ENCODE assay signal across 8 cellular contexts in genomic region chr11:61814958-61815789, GRCh38. TPM values are rescaled to one million over a fixed set of nuclear protein-coding genes. Genes with fewer than 3 reads are reported as not detected.
A peak's percentile ranks its signal among the peaks of the same experiment; 100 is the strongest.
DNase-seq lines count a peak whose midpoint lies in the region; ATAC-seq, FAIRE-seq and TF ChIP-seq lines count a peak whose summit lies in the region.

No MANE protein-coding gene starts in this region.

- peaks cover 23% of the 10 kb centered on the region for H3K4me1 ChIP-seq in Loucy (ENCODE audit: insufficient read depth, low read length, poor library complexity, severe bottlenecking)
- peaks cover 0 to 14% of the 10 kb centered on the region in 2 donors for H3K4me1 ChIP-seq in right atrium auricular region

- peak overlapping the region; percentile 99 for H3K4me2 ChIP-seq in Loucy (ENCODE audit: low read depth, low read length, poor library complexity, severe bottlenecking)

- peak overlapping the region; percentile 96 to 99 for H3K27ac ChIP-seq in right atrium auricular region

- peaks cover 36% of the 10 kb centered on the region; the same call in 1 of the 2 replicates for H3K36me3 ChIP-seq in Loucy (ENCODE audit: insufficient read depth, low read length)
- H3K36me3 ChIP-seq in right atrium auricular region = peaks cover 23% of the 10 kb centered on the region

- 0 out of 2 replicates have a peak, but pooled peaks cover 9% of the 10 kb centered on the region for H3F3A ChIP-seq in Loucy (ENCODE audit: low read depth)

- TF ChIP-seq CTCF in Loucy (conservative IDR thresholded peaks at IDR 0.05; ENCODE audit: low read length) (no peak), right atrium auricular region (IDR thresholded peaks at IDR 0.05) (no peak)

- peak; percentile 92 for TF ChIP-seq POLR2A in H54 (IDR thresholded peaks at IDR 0.05; ENCODE audit: low read depth, low read length)

- H3K9me2 ChIP-seq in Loucy (replicated peaks; ENCODE audit: low read depth, low read length) = no peaks in the 10 kb centered on the region

- peak; percentile 99 for DNase-seq in GM03348 (ENCODE audit: low spot score)
- DNase-seq in H54 (ENCODE audit: insufficient read length, low spot score) = peak; percentile 97
- DNase-seq in SHP77 treated with DMSO at 0.1 percent for 48 hours (lab: John Stamatoyannopoulos, UW) = peak; percentile 92
- peak; percentile 97 for DNase-seq in astrocyte of the hippocampus (ENCODE audit: low read depth, low spot score)
- peak; percentile 98 for DNase-seq in right atrium auricular region (ENCODE audit: low spot score)
- DNase-seq in pons (ENCODE audit: low spot score) = peak; percentile 98

- H3K4me3 ChIP-seq in Loucy (ENCODE audit: low read length, poor library complexity, severe bottlenecking) = peak overlapping the region; percentile 93
- peak overlapping the region; percentile 60 to 78 for H3K4me3 ChIP-seq in right atrium auricular region

- H3K9me3 ChIP-seq in Loucy (ENCODE audit: insufficient read depth, low read depth, low read length) (no peaks in the 10 kb centered on the region), right atrium auricular region (no peaks in the 10 kb centered on the region)

- peak overlapping the region; percentile 100 for H3K9ac ChIP-seq in Loucy (ENCODE audit: low read depth, low read length, poor library complexity, severe bottlenecking)

- no peak for FAIRE-seq in H54 (lab: Jason Lieb, UNC)

- H3K27me3 ChIP-seq in Loucy (ENCODE audit: insufficient read depth, low read length, poor library complexity, severe bottlenecking) = peaks cover 14% of the 10 kb centered on the region
- no peaks in the 10 kb centered on the region for H3K27me3 ChIP-seq in right atrium auricular region

- ATAC-seq in GM19328 (IDR thresholded peaks at IDR 0.05; ENCODE audit: unreplicated experiment) = no peak

- peaks cover 22% of the 10 kb centered on the region for H4K20me1 ChIP-seq in Loucy (ENCODE audit: insufficient read depth, low read length, poor library complexity, severe bottlenecking)

- H3K79me2 ChIP-seq in Loucy (ENCODE audit: insufficient read depth, low read length) = peaks cover 73% of the 10 kb centered on the region

- no peak overlapping the region for H2AFZ ChIP-seq in Loucy (ENCODE audit: low read length)

RNA-seq across cellular contexts. Expression of gene FADS1, which starts 1.6 kb away (rescaled TPM):
- total RNA-seq in right atrium auricular region = 10 to 100 TPM; 21.8 to 28.4 TPM

RNA-seq across cellular contexts. Expression of gene FADS2, which starts 12.9 kb away (rescaled TPM):
- 10 to 100 TPM in 1 of 2 donors, 1 to 10 TPM in 1; 5.1 to 10.2 TPM for total RNA-seq in right atrium auricular region

RNA-seq across cellular contexts. Expression of gene FEN1, which starts 22.5 kb away (rescaled TPM):
- 1 to 10 TPM; 3.7 to 4.0 TPM for total RNA-seq in right atrium auricular region

RNA-seq across cellular contexts. Expression of gene TMEM258, which starts 22.8 kb away (rescaled TPM):
- 10 to 100 TPM; 43.4 to 54.7 TPM for total RNA-seq in right atrium auricular region
